16 cellular contexts compared by ENCODE assay signal in genomic region chr7:128299109-128299514, GRCh38. TPM values are rescaled to one million over a fixed set of nuclear protein-coding genes. Genes with fewer than 3 reads are reported as not detected.
"Had no signal": no experiment of that assay in that cellular context is flagged by ENCODE, and none has a peak within 500 bp of the region (broad histone marks: within the 10 kb centered on the region; RNA-seq: fewer than 3 reads in every experiment).

No MANE protein-coding gene starts in this region.

- H3K27ac Mint-ChIP-seq: activated CD4-positive, alpha-beta T cell treated with anti-CD3 and anti-CD28 coated beads, Interleukin-2, amount 10 ng/mL, durations not matched to agents 24 days and 14 days; activated naive CD4-positive, alpha-beta T cell treated with anti-CD3 and anti-CD28 coated beads for 36 hours; activated T-helper 17 cell treated with anti-CD3 and anti-CD28 coated beads, Interleukin-2, amount 50 U/mL, for 72 hours had no signal

- H3K9me3 ChIP-seq: colonic mucosa, left lung, ovary, stomach had no signal

- DNase-seq: activated CD4-positive, alpha-beta T cell treated with anti-CD3 and anti-CD28 coated beads, Interleukin-2, amount 10 ng/mL, durations not matched to agents 24 days and 14 days; activated naive CD4-positive, alpha-beta T cell treated with anti-CD3 and anti-CD28 coated beads for 36 hours; colonic mucosa; hippocampal formation; islet precursor cell; left lung; ovary; stomach; T-helper 1 cell had no signal

- H3K4me3 Mint-ChIP-seq: activated CD4-positive, alpha-beta T cell treated with anti-CD3 and anti-CD28 coated beads, Interleukin-2, amount 10 ng/mL, durations not matched to agents 24 days and 14 days; activated naive CD4-positive, alpha-beta T cell treated with anti-CD3 and anti-CD28 coated beads for 36 hours; activated T-helper 17 cell treated with anti-CD3 and anti-CD28 coated beads, Interleukin-2, amount 50 U/mL, for 72 hours had no signal

- H3K4me1 ChIP-seq: colonic mucosa, stomach had no signal

- H3K4me3 ChIP-seq: cardiac muscle cell, colonic mucosa, left lung, ovary, SK-N-MC, skin epidermis, stomach had no signal

- H3K27ac ChIP-seq: cardiac muscle cell, colonic mucosa, left lung, ovary, SK-N-MC, skin epidermis, stomach had no signal

- H3K27me3 Mint-ChIP-seq: activated CD4-positive, alpha-beta T cell treated with anti-CD3 and anti-CD28 coated beads, Interleukin-2, amount 10 ng/mL, durations not matched to agents 24 days and 14 days; activated T-helper 17 cell treated with anti-CD3 and anti-CD28 coated beads, Interleukin-2, amount 50 U/mL, for 72 hours had no signal

- H3K4me1 Mint-ChIP-seq: activated CD4-positive, alpha-beta T cell treated with anti-CD3 and anti-CD28 coated beads, Interleukin-2, amount 10 ng/mL, durations not matched to agents 24 days and 14 days; activated T-helper 17 cell treated with anti-CD3 and anti-CD28 coated beads, Interleukin-2, amount 50 U/mL, for 72 hours had no signal

- H3K9me3 Mint-ChIP-seq: activated CD4-positive, alpha-beta T cell treated with anti-CD3 and anti-CD28 coated beads, Interleukin-2, amount 10 ng/mL, durations not matched to agents 24 days and 14 days; activated naive CD4-positive, alpha-beta T cell treated with anti-CD3 and anti-CD28 coated beads for 36 hours; activated T-helper 17 cell treated with anti-CD3 and anti-CD28 coated beads, Interleukin-2, amount 50 U/mL, for 72 hours had no signal

- H3K36me3 ChIP-seq: colonic mucosa, ovary had no signal

- ATAC-seq: activated T-helper 17 cell treated with anti-CD3 and anti-CD28 coated beads, Interleukin-2, amount 50 U/mL, for 72 hours; left lung had no signal

- H3K27me3 ChIP-seq: cardiac muscle cell, colonic mucosa, left lung, ovary, stomach had no signal

RNA-seq across cellular contexts. Expression of gene LEP, which starts 58.0 kb away (rescaled TPM):
- total RNA-seq: activated CD4-positive, alpha-beta T cell treated with anti-CD3 and anti-CD28 coated beads, Interleukin-2, amount 10 ng/mL, durations not matched to agents 24 days and 14 days; activated naive CD4-positive, alpha-beta T cell treated with anti-CD3 and anti-CD28 coated beads for 36 hours; activated T-helper 17 cell treated with anti-CD3 and anti-CD28 coated beads, Interleukin-2, amount 50 U/mL, for 72 hours; cardiac muscle cell; epithelial cell of proximal tubule; renal cortical epithelial cell; stomach had no signal
- polyA plus RNA-seq: cardiac muscle cell, neural cell had no signal
